1 cellular context compared by ENCODE assay signal in the genomic region with DNA sequence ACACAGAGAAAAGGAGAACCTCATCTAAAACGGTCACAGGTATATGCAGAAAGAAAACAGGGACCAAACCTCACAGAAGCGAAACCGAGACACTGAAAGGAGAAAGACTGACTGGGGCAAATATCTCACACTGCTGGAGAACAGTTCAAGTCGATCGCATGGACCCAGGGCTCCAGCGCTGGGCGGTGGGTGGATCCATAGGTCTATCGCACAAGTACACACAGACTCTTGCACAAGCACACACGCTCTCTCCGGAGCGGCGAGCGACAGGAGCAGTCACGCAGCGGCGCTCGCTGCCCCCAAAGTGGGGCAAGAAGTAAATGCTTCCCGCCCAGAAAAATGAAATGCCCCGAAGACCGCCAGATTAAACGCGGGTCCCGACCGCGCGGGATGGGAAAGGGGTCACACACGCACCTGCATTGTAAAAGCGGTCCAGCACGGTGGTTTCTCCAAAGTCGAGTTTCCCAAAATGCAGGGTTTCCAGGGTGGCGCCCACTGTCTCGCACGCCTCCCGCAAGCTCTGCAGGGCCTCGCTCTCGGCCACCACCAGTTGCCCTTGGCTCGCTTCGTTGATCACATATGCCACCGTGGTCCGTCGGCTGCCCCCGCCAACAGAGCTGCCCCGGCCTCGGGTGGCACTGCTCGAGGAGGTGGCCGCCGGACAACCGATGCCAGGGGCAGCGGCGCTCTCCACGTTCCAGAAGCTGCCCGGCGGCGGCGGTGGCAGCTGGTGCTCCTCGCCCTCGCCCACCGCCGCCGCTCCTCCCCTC.
A peak's percentile ranks its signal among the peaks of the same experiment; 100 is the strongest.
TF ChIP-seq lines count a peak whose summit lies in the region.

No MANE protein-coding gene starts in this region.

TF ChIP-seq in K562, 482 proteins besides CTCF, POLR2A, EP300 and RAD21 (continued from another document and continues in another):
- TF ChIP-seq ZNF407 (IDR thresholded peaks at IDR 0.05; ENCODE audit: low read depth), result no peak
- TF ChIP-seq RBM15 (IDR thresholded peaks at IDR 0.05; ENCODE audit: insufficient read depth, low read length), result no peak
- TF ChIP-seq MLLT1 (IDR thresholded peaks at IDR 0.05), result 0 out of 4 replicates have a peak, but pooled peaks have one; percentile 22 to 37
- no peak for TF ChIP-seq TRIM25 (IDR thresholded peaks at IDR 0.05; ENCODE audit: borderline replicate concordance)
- no peak for TF ChIP-seq TOE1 (IDR thresholded peaks at IDR 0.05; ENCODE audit: borderline replicate concordance)
- 0 out of 2 replicates have a peak, but pooled peaks have one; percentile 4 for TF ChIP-seq TOE1 (CRISPR knock-in tag; IDR thresholded peaks at IDR 0.05; ENCODE audit: borderline replicate concordance, low read depth)
- TF ChIP-seq KDM5B (IDR thresholded peaks at IDR 0.05; ENCODE audit: insufficient replicate concordance, low read depth, low read length), result peak; percentile 40
- TF ChIP-seq ZNF311 (CRISPR knock-in tag; IDR thresholded peaks at IDR 0.05), result no peak
- TF ChIP-seq ARID3B (CRISPR knock-in tag; IDR thresholded peaks at IDR 0.05; ENCODE audit: borderline replicate concordance), result no peak
- no peak for TF ChIP-seq ZFP1 (CRISPR knock-in tag; IDR thresholded peaks at IDR 0.05)
- no peak for TF ChIP-seq SNIP1 (IDR thresholded peaks at IDR 0.05; ENCODE audit: low read depth)
- no peak for TF ChIP-seq PHB2 (IDR thresholded peaks at IDR 0.05; ENCODE audit: low read depth)
- no peak for TF ChIP-seq NR1H2 (CRISPR knock-in tag; IDR thresholded peaks at IDR 0.05)
- no peak for TF ChIP-seq ZNF347 (CRISPR knock-in tag; IDR thresholded peaks at IDR 0.05; ENCODE audit: low read depth)
- no peak for TF ChIP-seq TCFL5 (CRISPR knock-in tag; conservative IDR thresholded peaks at IDR 0.05)
- no peak for TF ChIP-seq ZNF696 (CRISPR knock-in tag; conservative IDR thresholded peaks at IDR 0.05)
- TF ChIP-seq SRSF3 (IDR thresholded peaks at IDR 0.05; ENCODE audit: insufficient read depth, low read length), result no peak
- no peak for TF ChIP-seq MCM3 (IDR thresholded peaks at IDR 0.05)
- no peak for TF ChIP-seq ETS2 (tag; IDR thresholded peaks at IDR 0.05; ENCODE audit: borderline replicate concordance, poor library complexity, severe bottlenecking)
- no peak for TF ChIP-seq RFX1 (IDR thresholded peaks at IDR 0.05)
- TF ChIP-seq EP400 (IDR thresholded peaks at IDR 0.05), result peak; percentile 62
- no peak; a peak in 1 of 4 replicates for TF ChIP-seq MAZ (CRISPR knock-in tag; conservative IDR thresholded peaks at IDR 0.05 in 1 of 2, IDR thresholded peaks at IDR 0.05 in 1 of 2)
- no peak for TF ChIP-seq ZKSCAN8 (CRISPR knock-in tag; IDR thresholded peaks at IDR 0.05)
- TF ChIP-seq MYBL2 (IDR thresholded peaks at IDR 0.05; ENCODE audit: low read depth), result no peak
- no peak for TF ChIP-seq MYBL2 (CRISPR knock-in tag; IDR thresholded peaks at IDR 0.05; ENCODE audit: borderline replicate concordance)
- TF ChIP-seq TARDBP (IDR thresholded peaks at IDR 0.05), result no peak
- TF ChIP-seq HDAC2 (IDR thresholded peaks at IDR 0.05), result peak; percentile 42; the same call in 1 of the 2 replicates
- TF ChIP-seq SAP30 (IDR thresholded peaks at IDR 0.05; ENCODE audit: borderline replicate concordance, insufficient read depth, low read depth, low read length, poor library complexity, severe bottlenecking), result peak; percentile 36
- no peak for TF ChIP-seq RBM22 (IDR thresholded peaks at IDR 0.05; ENCODE audit: low read depth, low read length, poor library complexity, severe bottlenecking)
- TF ChIP-seq XRCC5 (IDR thresholded peaks at IDR 0.05; ENCODE audit: low read depth, low read length), result no peak
- peak; percentile 47 for TF ChIP-seq CHD4 (IDR thresholded peaks at IDR 0.05; ENCODE audit: insufficient read depth, insufficient replicate concordance, low read depth, low read length, poor library complexity, severe bottlenecking)
- TF ChIP-seq, protein P1, sequence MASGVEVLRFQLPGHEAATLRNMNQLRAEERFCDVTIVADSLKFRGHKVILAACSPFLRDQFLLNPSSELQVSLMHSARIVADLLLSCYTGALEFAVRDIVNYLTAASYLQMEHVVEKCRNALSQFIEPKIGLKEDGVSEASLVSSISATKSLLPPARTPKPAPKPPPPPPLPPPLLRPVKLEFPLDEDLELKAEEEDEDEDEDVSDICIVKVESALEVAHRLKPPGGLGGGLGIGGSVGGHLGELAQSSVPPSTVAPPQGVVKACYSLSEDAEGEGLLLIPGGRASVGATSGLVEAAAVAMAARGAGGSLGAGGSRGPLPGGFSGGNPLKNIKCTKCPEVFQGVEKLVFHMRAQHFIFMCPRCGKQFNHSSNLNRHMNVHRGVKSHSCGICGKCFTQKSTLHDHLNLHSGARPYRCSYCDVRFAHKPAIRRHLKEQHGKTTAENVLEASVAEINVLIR (CRISPR knock-in tag; IDR thresholded peaks at IDR 0.05), result no peak
- TF ChIP-seq ESRRB (CRISPR knock-in tag; IDR thresholded peaks at IDR 0.05; ENCODE audit: borderline replicate concordance), result no peak
- TF ChIP-seq DNMT1 (IDR thresholded peaks at IDR 0.05), result no peak
- peak; percentile 60 for TF ChIP-seq MAX (CRISPR knock-in tag; IDR thresholded peaks at IDR 0.05)
- no peak for TF ChIP-seq NR3C1 (CRISPR knock-in tag; IDR thresholded peaks at IDR 0.05)
- TF ChIP-seq PCBP1 (IDR thresholded peaks at IDR 0.05; ENCODE audit: low read depth, low read length, poor library complexity, severe bottlenecking), result no peak
- no peak for TF ChIP-seq NCOA1 (IDR thresholded peaks at IDR 0.05; ENCODE audit: low read depth)
- no peak for TF ChIP-seq TAF15 (IDR thresholded peaks at IDR 0.05; ENCODE audit: low read depth, low read length)
- no peak for TF ChIP-seq MTF1 (CRISPR knock-in tag; IDR thresholded peaks at IDR 0.05; ENCODE audit: borderline replicate concordance)
- no peak for TF ChIP-seq SP2 (IDR thresholded peaks at IDR 0.05; ENCODE audit: extremely low read depth, low read depth, low read length, poor library complexity, severe bottlenecking)
- no peak for TF ChIP-seq MECOM (CRISPR knock-in tag; IDR thresholded peaks at IDR 0.05)
- TF ChIP-seq, protein P2, sequence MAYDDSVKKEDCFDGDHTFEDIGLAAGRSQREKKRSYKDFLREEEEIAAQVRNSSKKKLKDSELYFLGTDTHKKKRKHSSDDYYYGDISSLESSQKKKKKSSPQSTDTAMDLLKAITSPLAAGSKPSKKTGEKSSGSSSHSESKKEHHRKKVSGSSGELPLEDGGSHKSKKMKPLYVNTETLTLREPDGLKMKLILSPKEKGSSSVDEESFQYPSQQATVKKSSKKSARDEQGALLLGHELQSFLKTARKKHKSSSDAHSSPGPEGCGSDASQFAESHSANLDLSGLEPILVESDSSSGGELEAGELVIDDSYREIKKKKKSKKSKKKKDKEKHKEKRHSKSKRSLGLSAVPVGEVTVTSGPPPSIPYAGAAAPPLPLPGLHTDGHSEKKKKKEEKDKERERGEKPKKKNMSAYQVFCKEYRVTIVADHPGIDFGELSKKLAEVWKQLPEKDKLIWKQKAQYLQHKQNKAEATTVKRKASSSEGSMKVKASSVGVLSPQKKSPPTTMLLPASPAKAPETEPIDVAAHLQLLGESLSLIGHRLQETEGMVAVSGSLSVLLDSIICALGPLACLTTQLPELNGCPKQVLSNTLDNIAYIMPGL (CRISPR knock-in tag; IDR thresholded peaks at IDR 0.05), result no peak
- TF ChIP-seq FOXA3 (CRISPR knock-in tag; conservative IDR thresholded peaks at IDR 0.05 in 1 of 2, IDR thresholded peaks at IDR 0.05 in 1 of 2), result peak in 1 of 2 experiments; percentile 62; a peak in 1 of 4 replicates
- peak; percentile 48; the same call in 1 of the 2 replicates for TF ChIP-seq ZEB2 (IDR thresholded peaks at IDR 0.05)
- TF ChIP-seq, protein P3, sequence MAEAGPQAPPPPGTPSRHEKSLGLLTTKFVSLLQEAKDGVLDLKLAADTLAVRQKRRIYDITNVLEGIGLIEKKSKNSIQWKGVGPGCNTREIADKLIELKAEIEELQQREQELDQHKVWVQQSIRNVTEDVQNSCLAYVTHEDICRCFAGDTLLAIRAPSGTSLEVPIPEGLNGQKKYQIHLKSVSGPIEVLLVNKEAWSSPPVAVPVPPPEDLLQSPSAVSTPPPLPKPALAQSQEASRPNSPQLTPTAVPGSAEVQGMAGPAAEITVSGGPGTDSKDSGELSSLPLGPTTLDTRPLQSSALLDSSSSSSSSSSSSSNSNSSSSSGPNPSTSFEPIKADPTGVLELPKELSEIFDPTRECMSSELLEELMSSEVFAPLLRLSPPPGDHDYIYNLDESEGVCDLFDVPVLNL (CRISPR knock-in tag; IDR thresholded peaks at IDR 0.05; ENCODE audit: low read depth), result no peak
